Comparison of ENCODE assay signal across 9 cellular contexts in the genomic region with DNA sequence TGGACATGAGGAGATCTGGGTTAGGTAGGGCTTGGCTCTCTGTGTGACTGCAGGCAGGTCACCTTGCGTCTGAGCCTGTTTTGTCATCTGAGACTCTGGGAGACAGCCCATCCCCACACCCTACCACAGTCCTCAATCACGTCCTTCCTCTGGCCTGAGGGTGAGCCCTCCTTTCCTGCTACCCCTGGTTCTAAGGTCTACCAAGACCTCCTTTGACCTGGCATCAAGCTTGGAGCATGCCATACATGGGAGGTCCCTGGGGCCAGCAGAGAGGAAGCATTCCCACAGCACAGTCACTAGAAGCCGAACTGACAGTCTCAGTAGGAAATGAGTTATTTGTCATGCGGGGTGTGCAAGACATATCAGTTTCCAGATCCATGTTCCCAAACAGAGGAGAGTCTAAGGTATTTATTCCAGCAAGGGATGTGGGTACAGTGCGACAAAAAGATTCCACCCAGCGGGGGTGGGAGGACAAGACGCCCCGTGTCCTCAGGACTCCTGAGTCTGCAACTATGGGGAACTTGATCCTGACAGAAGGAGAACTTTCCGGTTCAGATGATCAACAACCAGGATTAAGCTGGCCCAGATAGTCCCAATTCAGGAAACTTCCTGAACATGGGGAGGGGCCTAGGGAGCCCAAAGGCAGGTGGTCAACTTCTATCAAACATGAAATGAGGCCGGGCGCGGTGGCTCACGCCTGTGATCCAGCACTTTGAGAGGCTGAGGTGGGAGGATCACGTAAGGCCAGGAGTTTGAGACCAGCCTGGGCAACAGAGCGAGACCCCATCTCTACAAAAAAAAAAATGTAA. TPM values are rescaled to one million over a fixed set of nuclear protein-coding genes. Genes with fewer than 3 reads are reported as not detected.
DNase-seq lines count a peak whose midpoint lies in the region; FAIRE-seq and TF ChIP-seq lines count a peak whose summit lies in the region.
"Had no signal": no experiment of that assay in that cellular context is flagged by ENCODE, and none has a peak within 500 bp of the region (broad histone marks: within the 10 kb centered on the region; RNA-seq: fewer than 3 reads in every experiment).

No MANE protein-coding gene starts in this region.

- FAIRE-seq in HTR-8/SVneo (lab: Jason Lieb, UNC) = no peak

- peaks cover 12% of the 10 kb centered on the region; the same call in 1 of the 2 replicates for H4K20me1 ChIP-seq in BLaER1

- H3K4me1 ChIP-seq in BLaER1 (peaks cover 71% of the 10 kb centered on the region), Peyer's patch (peaks cover 0 to 50% (median 24%) of the 10 kb centered on the region in 4 donors), esophagus squamous epithelium (peaks cover 23 to 96% (median 68%) of the 10 kb centered on the region in 3 donors)

- H3K4me3 ChIP-seq in BLaER1 = no peak overlapping the region
- H3K4me3 ChIP-seq in Peyer's patch = no peak overlapping the region
- H3K4me3 ChIP-seq in esophagus squamous epithelium = no peak overlapping the region
- H3K4me3 ChIP-seq: cardiac muscle cell had no signal

- TF ChIP-seq POLR2A in Peyer's patch (IDR thresholded peaks at IDR 0.05) (no peak), esophagus squamous epithelium (IDR thresholded peaks at IDR 0.05) (no peak)

- H3K27ac ChIP-seq in BLaER1 (peak overlapping the region; percentile 67), Peyer's patch (peak overlapping the region; percentile 50 to 80 (median 73)), esophagus squamous epithelium (peak overlapping the region; percentile 67 to 92 (median 88))
- H3K27ac ChIP-seq: cardiac muscle cell had no signal

- WGBS in esophagus squamous epithelium, 2 donors = 48 to 72% methylated on average over 12 to 13 of the region's 15 CpGs

- no peak for DNase-seq in Peyer's patch
- DNase-seq in esophagus squamous epithelium (lab: John Stamatoyannopoulos, UW) = no peak
- peak; percentile 66 for DNase-seq in pons (ENCODE audit: low spot score)
- DNase-seq in D341Med (ENCODE audit: low spot score) = no peak
- DNase-seq in head of caudate nucleus = no peak
- no peak for DNase-seq in stimulated activated CD4-positive, alpha-beta T cell treated with anti-CD3 and anti-CD28 coated beads, Interleukin-15, amount 100 ng/mL, for 24 hours
- no peak for DNase-seq in HTR-8/SVneo (ENCODE audit: insufficient read length, low spot score)

- H3K9me3 ChIP-seq in BLaER1 (no peaks in the 10 kb centered on the region), Peyer's patch (no peaks in the 10 kb centered on the region), esophagus squamous epithelium (no peaks in the 10 kb centered on the region)

- H3K27me3 ChIP-seq in BLaER1 (no peaks in the 10 kb centered on the region), Peyer's patch (no peaks in the 10 kb centered on the region), esophagus squamous epithelium (no peaks in the 10 kb centered on the region)
- H3K27me3 ChIP-seq: cardiac muscle cell had no signal

- H3K36me3 ChIP-seq in BLaER1 = peaks cover 34% of the 10 kb centered on the region
- H3K36me3 ChIP-seq in Peyer's patch = peaks cover 0 to 25% (median 0%) of the 10 kb centered on the region in 3 donors
- peaks cover 0 to 32% (median 9%) of the 10 kb centered on the region in 3 donors for H3K36me3 ChIP-seq in esophagus squamous epithelium
- H3K36me3 ChIP-seq: cardiac muscle cell had no signal

- intact Hi-C loops in esophagus squamous epithelium (cut with DNase I) = no loop called here
- intact Hi-C loops in head of caudate nucleus (cut with DNase I) = no loop called here

- peak overlapping the region; percentile 53 for H3K4me2 ChIP-seq in BLaER1

- TF ChIP-seq CTCF in Peyer's patch (IDR thresholded peaks at IDR 0.05) = no peak
- no peak for TF ChIP-seq CTCF in esophagus squamous epithelium (IDR thresholded peaks at IDR 0.05)

- peak overlapping the region; percentile 31; the same call in 1 of the 2 replicates for H3K9ac ChIP-seq in BLaER1

RNA-seq across cellular contexts. Expression of a gene that starts 9.5 kb away (rescaled TPM):
- total RNA-seq in Peyer's patch = 10 to 100 TPM; 26.8 to 94.9 (median 29.4) TPM
- total RNA-seq in esophagus squamous epithelium = 10 to 100 TPM; 12.4 to 37.2 (median 15.4) TPM

RNA-seq across cellular contexts. Expression of a gene that starts 50.6 kb away (rescaled TPM):
- not detected for total RNA-seq in Peyer's patch
- total RNA-seq in esophagus squamous epithelium = 1 to 10 TPM in 1 of 4 donors, under 1 TPM in 1, not detected in 2; 0.22 to 3.1 TPM
